In genomic region chrX:10032147-10032546, GRCh38 we compare ENCODE assay signal across 2 cellular contexts.
TF ChIP-seq lines count a peak whose summit lies in the region.

No MANE protein-coding gene starts in this region.

TF ChIP-seq in A549, 52 proteins besides CTCF, POLR2A, EP300 and RAD21 (continued from another document):
- TF ChIP-seq TP53 (CRISPR knock-in tag; IDR thresholded peaks at IDR 0.05) (no peak), MAFK (IDR thresholded peaks at IDR 0.05; ENCODE audit: partially characterized antibody) (peak; percentile 93), FOSB (CRISPR knock-in tag; IDR thresholded peaks at IDR 0.05) (no peak), HOXB5 (CRISPR knock-in tag; IDR thresholded peaks at IDR 0.05) (no peak), RCOR1 (IDR thresholded peaks at IDR 0.05; ENCODE audit: low read depth, low read length) (no peak), KDM5A (IDR thresholded peaks at IDR 0.05) (no peak), EHMT2 (IDR thresholded peaks at IDR 0.05; ENCODE audit: low read depth) (no peak), RFX5 (IDR thresholded peaks at IDR 0.05) (no peak)
TF ChIP-seq in A549: peak in this region for 2.

TF ChIP-seq in GM23338, 12 proteins besides CTCF, POLR2A, EP300 and RAD21 (continued from another document):
- TF ChIP-seq EZH2phosphoT487 (IDR thresholded peaks at IDR 0.05; ENCODE audit: unreplicated experiment) (no peak), EZH2 (IDR thresholded peaks at IDR 0.05; ENCODE audit: low read depth, unreplicated experiment) (no peak), ZNF331 (CRISPR knock-in tag; IDR thresholded peaks at IDR 0.05; ENCODE audit: low read depth) (no peak)
- TF ChIP-seq, protein P1, sequence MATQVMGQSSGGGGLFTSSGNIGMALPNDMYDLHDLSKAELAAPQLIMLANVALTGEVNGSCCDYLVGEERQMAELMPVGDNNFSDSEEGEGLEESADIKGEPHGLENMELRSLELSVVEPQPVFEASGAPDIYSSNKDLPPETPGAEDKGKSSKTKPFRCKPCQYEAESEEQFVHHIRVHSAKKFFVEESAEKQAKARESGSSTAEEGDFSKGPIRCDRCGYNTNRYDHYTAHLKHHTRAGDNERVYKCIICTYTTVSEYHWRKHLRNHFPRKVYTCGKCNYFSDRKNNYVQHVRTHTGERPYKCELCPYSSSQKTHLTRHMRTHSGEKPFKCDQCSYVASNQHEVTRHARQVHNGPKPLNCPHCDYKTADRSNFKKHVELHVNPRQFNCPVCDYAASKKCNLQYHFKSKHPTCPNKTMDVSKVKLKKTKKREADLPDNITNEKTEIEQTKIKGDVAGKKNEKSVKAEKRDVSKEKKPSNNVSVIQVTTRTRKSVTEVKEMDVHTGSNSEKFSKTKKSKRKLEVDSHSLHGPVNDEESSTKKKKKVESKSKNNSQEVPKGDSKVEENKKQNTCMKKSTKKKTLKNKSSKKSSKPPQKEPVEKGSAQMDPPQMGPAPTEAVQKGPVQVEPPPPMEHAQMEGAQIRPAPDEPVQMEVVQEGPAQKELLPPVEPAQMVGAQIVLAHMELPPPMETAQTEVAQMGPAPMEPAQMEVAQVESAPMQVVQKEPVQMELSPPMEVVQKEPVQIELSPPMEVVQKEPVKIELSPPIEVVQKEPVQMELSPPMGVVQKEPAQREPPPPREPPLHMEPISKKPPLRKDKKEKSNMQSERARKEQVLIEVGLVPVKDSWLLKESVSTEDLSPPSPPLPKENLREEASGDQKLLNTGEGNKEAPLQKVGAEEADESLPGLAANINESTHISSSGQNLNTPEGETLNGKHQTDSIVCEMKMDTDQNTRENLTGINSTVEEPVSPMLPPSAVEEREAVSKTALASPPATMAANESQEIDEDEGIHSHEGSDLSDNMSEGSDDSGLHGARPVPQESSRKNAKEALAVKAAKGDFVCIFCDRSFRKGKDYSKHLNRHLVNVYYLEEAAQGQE (IDR thresholded peaks at IDR 0.05; ENCODE audit: unreplicated experiment) = no peak
TF ChIP-seq in GM23338: peak in this region for 0.
